Comparison of ENCODE assay signal across 8 cellular contexts in the genomic region with DNA sequence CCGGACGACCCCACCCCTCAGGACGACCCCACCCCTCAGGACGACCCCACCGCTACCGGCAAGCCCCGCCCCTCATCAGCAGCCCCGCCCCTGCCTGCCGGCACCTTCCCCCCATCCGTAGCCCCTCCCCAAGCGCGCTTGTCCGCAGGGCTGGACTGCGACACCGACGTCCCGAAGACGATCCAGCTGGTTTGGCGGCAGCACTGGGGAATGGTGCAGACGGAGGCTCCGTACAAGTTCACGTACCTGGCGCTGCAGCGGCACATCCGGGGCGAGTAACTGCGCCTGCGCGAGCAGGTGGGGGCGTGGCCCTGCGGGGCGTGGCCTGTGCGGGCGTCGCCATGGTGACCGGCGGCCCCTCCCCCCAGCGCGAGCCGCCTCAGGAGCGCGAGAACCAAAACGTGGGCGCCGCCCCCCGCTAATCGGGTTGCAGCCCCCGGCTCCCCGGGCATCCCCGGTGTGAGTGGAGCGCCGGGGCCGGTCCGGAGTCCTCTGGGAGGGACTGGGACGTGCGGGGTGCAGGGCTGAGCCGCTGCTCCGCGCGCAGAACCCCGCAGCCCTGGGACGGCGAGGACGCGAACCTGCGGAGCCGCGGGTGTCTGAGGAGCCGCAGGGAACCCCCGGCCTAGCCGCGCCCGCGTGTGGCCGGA. TPM values are rescaled to one million over a fixed set of nuclear protein-coding genes. Genes with fewer than 3 reads are reported as not detected.
DNase-seq lines count a peak whose midpoint lies in the region; ATAC-seq and TF ChIP-seq lines count a peak whose summit lies in the region.

No MANE protein-coding gene starts in this region.

- H3K36me3 ChIP-seq in HUES48 (ENCODE audit: control insufficient read depth, insufficient read depth, low read length), result no peaks in the 10 kb centered on the region
- H3K36me3 ChIP-seq in SJCRH30, result no peaks in the 10 kb centered on the region
- no peaks in the 10 kb centered on the region for H3K36me3 ChIP-seq in trophoblast cell (ENCODE audit: control insufficient read depth in 1 of 2, insufficient read depth in 2 of 2, low read length in 2 of 2)
- no peaks in the 10 kb centered on the region for H3K36me3 ChIP-seq in tibial nerve

- H3K9me3 ChIP-seq in HUES48 (ENCODE audit: control insufficient read depth, insufficient read depth, low read length) (no peaks in the 10 kb centered on the region), SJCRH30 (replicated peaks) (no peaks in the 10 kb centered on the region), trophoblast cell (ENCODE audit: insufficient read depth, low read depth, low read length) (peaks cover 6% of the 10 kb centered on the region), tibial nerve (no peaks in the 10 kb centered on the region)

- peaks cover 29% of the 10 kb centered on the region for H3K79me1 ChIP-seq in trophoblast cell (ENCODE audit: low read length)

- no peak for TF ChIP-seq EP300 in tibial nerve (IDR thresholded peaks at IDR 0.05)

- no peak overlapping the region for H4K12ac ChIP-seq in trophoblast cell (ENCODE audit: low read depth, low read length)

- peak overlapping the region; percentile 17 for H2BK120ac ChIP-seq in trophoblast cell (ENCODE audit: insufficient read depth, low read length, poor library complexity)

- peak overlapping the region; percentile 53 for H4K8ac ChIP-seq in trophoblast cell (ENCODE audit: low read depth, low read length)

- DNase-seq in AG09309 (ENCODE audit: low read depth), result no peak
- DNase-seq in SJCRH30, result peak; percentile 40 to 49
- DNase-seq in activated naive CD4-positive, alpha-beta T cell treated with Interleukin-2 at 50 U/mL for 16 hours, result peak; percentile 87
- peak; percentile 60 to 89 (median 80) for DNase-seq in head of caudate nucleus
- DNase-seq in trophoblast cell, result peak; percentile 92 to 96
- no peak for DNase-seq in tibial nerve (ENCODE audit: low spot score in 2 of 2)

- no peak overlapping the region for H2AK5ac ChIP-seq in trophoblast cell (ENCODE audit: low read length)

- H3K4ac ChIP-seq in trophoblast cell (ENCODE audit: low read depth, low read length), result no peak overlapping the region

- H4K91ac ChIP-seq in trophoblast cell (ENCODE audit: low read depth, low read length), result peak overlapping the region; percentile 62

- peaks cover 2% of the 10 kb centered on the region for H3K79me2 ChIP-seq in trophoblast cell (ENCODE audit: control insufficient read depth, insufficient read depth, low read length, poor library complexity)

- H3K14ac ChIP-seq in trophoblast cell (ENCODE audit: low read length), result peak overlapping the region; percentile 38

- H3K27me3 ChIP-seq in HUES48 (ENCODE audit: control insufficient read depth, insufficient read depth, low read length) (peaks cover 29% of the 10 kb centered on the region), SJCRH30 (peaks cover 41% of the 10 kb centered on the region), trophoblast cell (ENCODE audit: insufficient read depth, low read length) (no peaks in the 10 kb centered on the region), tibial nerve (peaks cover 0 to 77% of the 10 kb centered on the region in 2 donors)

- H3K18ac ChIP-seq in trophoblast cell (ENCODE audit: low read length), result peak overlapping the region; percentile 19

- no peak overlapping the region for H3K9ac ChIP-seq in HUES48 (ENCODE audit: low read depth, low read length)
- H3K9ac ChIP-seq in trophoblast cell (ENCODE audit: low read length), result no peak overlapping the region

- peaks cover 2% of the 10 kb centered on the region for H3K4me1 ChIP-seq in HUES48 (ENCODE audit: control insufficient read depth, insufficient read depth, low read length)
- peaks cover 11% of the 10 kb centered on the region; the same call in 1 of the 2 replicates for H3K4me1 ChIP-seq in SJCRH30
- peaks cover 36 to 44% of the 10 kb centered on the region in 2 experiments for H3K4me1 ChIP-seq in trophoblast cell (ENCODE audit: control insufficient read depth in 1 of 2, insufficient read depth in 2 of 2, low read length in 2 of 2)
- peaks cover 0 to 19% (median 14%) of the 10 kb centered on the region in 4 donors for H3K4me1 ChIP-seq in tibial nerve

- no CpG with 5 or more reads among the region's 75 CpGs for WGBS in trophoblast cell (ENCODE audit: extremely low coverage, insufficient coverage, insufficient read length)
- 0 to 7% methylated on average over 1 to 50 of the region's 75 CpGs for WGBS in tibial nerve, 2 donors

- H3K4me3 ChIP-seq in AG09309 (ENCODE audit: control insufficient read depth, low read depth, low read length), result peak overlapping the region; percentile 56
- peak overlapping the region; percentile 81 for H3K4me3 ChIP-seq in HUES48 (ENCODE audit: low read depth, low read length)
- H3K4me3 ChIP-seq in SJCRH30, result peak overlapping the region; percentile 49
- peak overlapping the region; percentile 79 for H3K4me3 ChIP-seq in trophoblast cell (ENCODE audit: low read depth, low read length)
- H3K4me3 ChIP-seq in tibial nerve, result peak overlapping the region; percentile 29 to 51 (median 37)

- H3K27ac ChIP-seq in HUES48 (ENCODE audit: low read depth, low read length) (peak overlapping the region; percentile 77), SJCRH30 (no peak overlapping the region), trophoblast cell (ENCODE audit: low read depth, low read length) (peak overlapping the region; percentile 60), tibial nerve (peak overlapping the region in 1 of 4 donors; percentile 62)

- no peak for TF ChIP-seq CTCF in AG09309 (IDR thresholded peaks at IDR 0.05; ENCODE audit: control insufficient read depth, insufficient read depth, low read depth, low read length, missing control alignments)
- no peak for TF ChIP-seq CTCF in tibial nerve (IDR thresholded peaks at IDR 0.05)

- H3K23ac ChIP-seq in trophoblast cell (ENCODE audit: low read length), result no peak overlapping the region

- intact Hi-C loops in head of caudate nucleus (cut with DNase I), result no loop called here

- H2BK5ac ChIP-seq in trophoblast cell (ENCODE audit: low read depth, low read length, poor library complexity), result no peak overlapping the region

- ATAC-seq in GM18907 (IDR thresholded peaks at IDR 0.05; ENCODE audit: unreplicated experiment), result peak; percentile 54

- peak overlapping the region; percentile 64 for H3K4me2 ChIP-seq in trophoblast cell (ENCODE audit: low read length)

- peak overlapping the region; percentile 53 for H2AFZ ChIP-seq in trophoblast cell (ENCODE audit: insufficient read depth, low read length, poor library complexity)

- no peak overlapping the region for H2BK12ac ChIP-seq in trophoblast cell (ENCODE audit: low read length)

- no peak for TF ChIP-seq POLR2A in tibial nerve (IDR thresholded peaks at IDR 0.05)

RNA-seq across cellular contexts. Expression of gene RNF223, which starts 4.9 kb away (rescaled TPM):
- not detected in 2 replicates for total RNA-seq in SJCRH30 (2014; rRNA removed; shearing (Covaris generic))
- polyA plus RNA-seq in trophoblast cell (2013), result 3.2 and 3.4 TPM in 2 replicates
- total RNA-seq in tibial nerve, result not detected

RNA-seq across cellular contexts. Expression of gene C1orf159, which starts 46.7 kb away (rescaled TPM):
- 19.9 and 20.8 TPM in 2 replicates for total RNA-seq in SJCRH30 (2014; rRNA removed; shearing (Covaris generic))
- polyA plus RNA-seq in trophoblast cell (2013), result 12.1 and 12.5 TPM in 2 replicates
- 10 to 100 TPM; 18.4 to 29.4 (median 23.1) TPM for total RNA-seq in tibial nerve

RNA-seq across cellular contexts. Expression of gene AGRN, which starts 49.3 kb away (rescaled TPM):
- 10.4 and 13.7 TPM in 2 replicates for total RNA-seq in SJCRH30 (2014; rRNA removed; shearing (Covaris generic))
- polyA plus RNA-seq in trophoblast cell (2013), result 92.6 and 100 TPM in 2 replicates
- total RNA-seq in tibial nerve, result 10 to 100 TPM; 10.9 to 35.7 (median 20.6) TPM

RNA-seq across cellular contexts. Expression of gene ISG15, which starts 55.9 kb away (rescaled TPM):
- total RNA-seq in SJCRH30 (2014; rRNA removed; shearing (Covaris generic)), result 5.1 and 12.6 TPM in 2 replicates
- 69.0 and 69.9 TPM in 2 replicates for polyA plus RNA-seq in trophoblast cell (2013)
- total RNA-seq in tibial nerve, result 10 to 100 TPM; 29.1 to 65.4 (median 48.7) TPM

Comparison
In these comparisons a context has a peak if more than half of its experiments do, and no peak if none do; other contexts are left out.
1. DNase-seq: peak in SJCRH30 (2 of 2), activated naive CD4-positive, alpha-beta T cell treated with Interleukin-2 at 50 U/mL for 16 hours (single experiment), head of caudate nucleus (42 of 42) and trophoblast cell (2 of 2); none in AG09309 (single experiment) and tibial nerve (0 of 2).
2. Peak in every context shown above with its lines, with median percentiles within 50 percentile points of each other: H3K4me3 ChIP-seq.